In genomic region chr20:25209400-25209799, GRCh38 we compare ENCODE assay signal across 38 cellular contexts.
"Had no signal": no experiment of that assay in that cellular context is flagged by ENCODE, and none has a peak within 500 bp of the region (broad histone marks: within the 10 kb centered on the region; RNA-seq: fewer than 3 reads in every experiment).

No MANE protein-coding gene starts in this region.

- H3K9me3 Mint-ChIP-seq: activated naive CD4-positive, alpha-beta T cell treated with anti-CD3 and anti-CD28 coated beads for 36 hours; activated naive CD4-positive, alpha-beta T cell treated with anti-CD3 and anti-CD28 coated beads, Interleukin-2, amount 10 ng/mL, durations not matched to agents 7 days and 5 days; activated naive CD4-positive, alpha-beta T cell treated with anti-CD3 and anti-CD28 coated beads, Interleukin-2, amount 50 U/mL, for 24 hours; activated naive CD4-positive, alpha-beta T cell treated with anti-CD3 and anti-CD28 coated beads, Interleukin-2, amount 50 U/mL, for 72 hours; activated naive CD8-positive, alpha-beta T cell treated with anti-CD3 and anti-CD28 coated beads for 36 hours; activated naive CD8-positive, alpha-beta T cell treated with anti-CD3 and anti-CD28 coated beads, Interleukin-2, amount 10 ng/mL, durations not matched to agents 7 days and 5 days; activated naive CD8-positive, alpha-beta T cell treated with anti-CD3 and anti-CD28 coated beads, Interleukin-2, amount 50 U/mL, for 24 hours; activated T-cell treated with anti-CD3 and anti-CD28 coated beads, Interleukin-2, amount 50 U/mL, for 24 hours; activated T-cell treated with anti-CD3 and anti-CD28 coated beads, Interleukin-2, amount 50 U/mL, for 4 hours; activated T-cell treated with anti-CD3 and anti-CD28 coated beads, Interleukin-2, amount 50 U/mL, for 72 hours; activated T-helper 1 cell treated with anti-CD3 and anti-CD28 coated beads, Interleukin-12 subunit alpha, Interleukin-12 subunit beta, Interleukin-2, Interleukin-4 antibody, amounts not matched to agents 30 ng/mL and 10 ng/mL and 1 ng/mL, durations not matched to agents 14 hours and 24 hours and 36 hours; activated T-helper 17 cell treated with anti-CD3 and anti-CD28 coated beads, Interleukin-2, amount 50 U/mL, for 72 hours; activated T-helper 2 cell treated with anti-CD3 and anti-CD28 coated beads, Interferon-gamma antibody, Interleukin-2, Interleukin-4, amounts not matched to agents 10 μg/mL and 5 μg/mL and 100 μg/mL, durations not matched to agents 14 hours and 24 hours and 36 hours; brain; central memory CD8-positive, alpha-beta T cell had no signal

- H3K36me3 ChIP-seq: breast epithelium had no signal

- H3K4me1 ChIP-seq: ascending aorta had no signal

- H3K27ac Mint-ChIP-seq: activated naive CD4-positive, alpha-beta T cell treated with anti-CD3 and anti-CD28 coated beads for 36 hours; activated naive CD4-positive, alpha-beta T cell treated with anti-CD3 and anti-CD28 coated beads, Interleukin-2, amount 10 ng/mL, durations not matched to agents 7 days and 5 days; activated naive CD4-positive, alpha-beta T cell treated with anti-CD3 and anti-CD28 coated beads, Interleukin-2, amount 50 U/mL, for 24 hours; activated naive CD8-positive, alpha-beta T cell; activated naive CD8-positive, alpha-beta T cell treated with anti-CD3 and anti-CD28 coated beads for 36 hours; activated naive CD8-positive, alpha-beta T cell treated with anti-CD3 and anti-CD28 coated beads, Interleukin-2, amount 10 ng/mL, durations not matched to agents 7 days and 5 days; activated naive CD8-positive, alpha-beta T cell treated with anti-CD3 and anti-CD28 coated beads, Interleukin-2, amount 50 U/mL, for 24 hours; activated T-cell treated with anti-CD3 and anti-CD28 coated beads, Interleukin-2, amount 50 U/mL, for 24 hours; activated T-cell treated with anti-CD3 and anti-CD28 coated beads, Interleukin-2, amount 50 U/mL, for 72 hours; activated T-helper 1 cell treated with anti-CD3 and anti-CD28 coated beads, Interleukin-12 subunit alpha, Interleukin-12 subunit beta, Interleukin-2, Interleukin-4 antibody, amounts not matched to agents 30 ng/mL and 10 ng/mL and 1 ng/mL, durations not matched to agents 14 hours and 24 hours and 36 hours; activated T-helper 17 cell treated with anti-CD3 and anti-CD28 coated beads, Interleukin-2, amount 50 U/mL, for 72 hours; activated T-helper 2 cell treated with anti-CD3 and anti-CD28 coated beads, Interferon-gamma antibody, Interleukin-2, Interleukin-4, amounts not matched to agents 10 μg/mL and 5 μg/mL and 100 μg/mL, durations not matched to agents 14 hours and 24 hours and 36 hours; brain had no signal

- H3K36me3 Mint-ChIP-seq: activated naive CD4-positive, alpha-beta T cell treated with anti-CD3 and anti-CD28 coated beads, Interleukin-2, amount 50 U/mL, for 72 hours had no signal

- ATAC-seq: activated naive CD4-positive, alpha-beta T cell treated with anti-CD3 and anti-CD28 coated beads, Interleukin-2, amount 50 U/mL, for 72 hours; activated naive CD8-positive, alpha-beta T cell treated with anti-CD3 and anti-CD28 coated beads, Interleukin-2, amount 50 U/mL, for 24 hours; activated T-cell treated with anti-CD3 and anti-CD28 coated beads, Interleukin-2, amount 50 U/mL, for 4 hours; activated T-cell treated with anti-CD3 and anti-CD28 coated beads, Interleukin-2, amount 50 U/mL, for 72 hours; activated T-helper 17 cell treated with anti-CD3 and anti-CD28 coated beads, Interleukin-2, amount 50 U/mL, for 72 hours; body of pancreas had no signal

- H3K9me3 ChIP-seq: adrenal gland, ascending aorta, body of pancreas, breast epithelium had no signal

- H3K27ac ChIP-seq: adrenal gland, ascending aorta, brain microvascular endothelial cell, breast epithelium, cardiac muscle cell had no signal

- DNase-seq: activated effector memory CD4-positive, alpha-beta T cell treated with anti-CD3 and anti-CD28 coated beads, Interleukin-2, amount 50 U/mL, for 16 hours; activated effector memory CD4-positive, alpha-beta T cell treated with Interleukin-2 at 50 U/mL for 16 hours; activated gamma-delta T cell; activated gamma-delta T cell treated with Interleukin-2 at 50 U/mL for 16 hours; activated naive CD4-positive, alpha-beta T cell; activated naive CD4-positive, alpha-beta T cell treated with anti-CD3 and anti-CD28 coated beads for 36 hours; activated naive CD4-positive, alpha-beta T cell treated with anti-CD3 and anti-CD28 coated beads, Interleukin-2, amount 10 ng/mL, durations not matched to agents 7 days and 5 days; activated naive CD4-positive, alpha-beta T cell treated with anti-CD3 and anti-CD28 coated beads, Interleukin-2, amount 50 U/mL, for 16 hours; activated naive CD4-positive, alpha-beta T cell treated with Interleukin-2 at 50 U/mL for 16 hours; activated naive CD8-positive, alpha-beta T cell treated with anti-CD3 and anti-CD28 coated beads for 36 hours; activated naive CD8-positive, alpha-beta T cell treated with anti-CD3 and anti-CD28 coated beads, Interleukin-2, amount 10 ng/mL, durations not matched to agents 7 days and 5 days; activated naive CD8-positive, alpha-beta T cell treated with anti-CD3 and anti-CD28 coated beads, Interleukin-2, amount 50 U/mL, for 24 hours; activated T-cell treated with anti-CD3 and anti-CD28 coated beads, Interleukin-2, amount 50 U/mL, for 1 hour; activated T-cell treated with anti-CD3 and anti-CD28 coated beads, Interleukin-2, amount 50 U/mL, for 24 hours; activated T-cell treated with anti-CD3 and anti-CD28 coated beads, Interleukin-2, amount 50 U/mL, for 4 hours; activated T-cell treated with anti-CD3 and anti-CD28 coated beads, Interleukin-2, amount 50 U/mL, for 48 hours; activated T-cell treated with anti-CD3 and anti-CD28 coated beads, Interleukin-2, amount 50 U/mL, for 72 hours; amniotic stem cell; amygdala; anterior cingulate cortex; aorta; brain microvascular endothelial cell; caudate nucleus; central memory CD4-positive, alpha-beta T cell; cerebellar nuclear complex had no signal

- H3K4me1 Mint-ChIP-seq: activated naive CD4-positive, alpha-beta T cell treated with anti-CD3 and anti-CD28 coated beads, Interleukin-2, amount 10 ng/mL, durations not matched to agents 7 days and 5 days had no signal

- H3K4me3 ChIP-seq: adrenal gland, ascending aorta, body of pancreas, breast epithelium, cardiac muscle cell had no signal

- H3K4me3 Mint-ChIP-seq: activated naive CD4-positive, alpha-beta T cell treated with anti-CD3 and anti-CD28 coated beads for 36 hours; activated naive CD4-positive, alpha-beta T cell treated with anti-CD3 and anti-CD28 coated beads, Interleukin-2, amount 10 ng/mL, durations not matched to agents 7 days and 5 days; activated naive CD4-positive, alpha-beta T cell treated with anti-CD3 and anti-CD28 coated beads, Interleukin-2, amount 50 U/mL, for 24 hours; activated naive CD8-positive, alpha-beta T cell; activated naive CD8-positive, alpha-beta T cell treated with anti-CD3 and anti-CD28 coated beads for 36 hours; activated naive CD8-positive, alpha-beta T cell treated with anti-CD3 and anti-CD28 coated beads, Interleukin-2, amount 10 ng/mL, durations not matched to agents 7 days and 5 days; activated naive CD8-positive, alpha-beta T cell treated with anti-CD3 and anti-CD28 coated beads, Interleukin-2, amount 50 U/mL, for 24 hours; activated T-cell treated with anti-CD3 and anti-CD28 coated beads, Interleukin-2, amount 50 U/mL, for 24 hours; activated T-cell treated with anti-CD3 and anti-CD28 coated beads, Interleukin-2, amount 50 U/mL, for 4 hours; activated T-cell treated with anti-CD3 and anti-CD28 coated beads, Interleukin-2, amount 50 U/mL, for 72 hours; activated T-helper 1 cell treated with anti-CD3 and anti-CD28 coated beads, Interleukin-12 subunit alpha, Interleukin-12 subunit beta, Interleukin-2, Interleukin-4 antibody, amounts not matched to agents 30 ng/mL and 10 ng/mL and 1 ng/mL, durations not matched to agents 14 hours and 24 hours and 36 hours; activated T-helper 17 cell treated with anti-CD3 and anti-CD28 coated beads, Interleukin-2, amount 50 U/mL, for 72 hours; brain; central memory CD8-positive, alpha-beta T cell had no signal

- H3K27me3 Mint-ChIP-seq: activated naive CD4-positive, alpha-beta T cell treated with anti-CD3 and anti-CD28 coated beads, Interleukin-2, amount 10 ng/mL, durations not matched to agents 7 days and 5 days; activated naive CD4-positive, alpha-beta T cell treated with anti-CD3 and anti-CD28 coated beads, Interleukin-2, amount 50 U/mL, for 24 hours; activated naive CD8-positive, alpha-beta T cell; activated naive CD8-positive, alpha-beta T cell treated with anti-CD3 and anti-CD28 coated beads for 36 hours; activated naive CD8-positive, alpha-beta T cell treated with anti-CD3 and anti-CD28 coated beads, Interleukin-2, amount 10 ng/mL, durations not matched to agents 7 days and 5 days; activated naive CD8-positive, alpha-beta T cell treated with anti-CD3 and anti-CD28 coated beads, Interleukin-2, amount 50 U/mL, for 24 hours; activated T-cell treated with anti-CD3 and anti-CD28 coated beads, Interleukin-2, amount 50 U/mL, for 24 hours; activated T-helper 17 cell treated with anti-CD3 and anti-CD28 coated beads, Interleukin-2, amount 50 U/mL, for 72 hours; brain; central memory CD8-positive, alpha-beta T cell had no signal

- H3K27me3 ChIP-seq: adrenal gland, ascending aorta, body of pancreas, brain microvascular endothelial cell, breast epithelium, cardiac muscle cell had no signal
